ENCODE assay signal across 8 cellular contexts in genomic region chr19:17605761-17606745, GRCh38. TPM values are rescaled to one million over a fixed set of nuclear protein-coding genes. Genes with fewer than 3 reads are reported as not detected.
DNase-seq lines count a peak whose midpoint lies in the region; ATAC-seq and TF ChIP-seq lines count a peak whose summit lies in the region.

No MANE protein-coding gene starts in this region.

- peaks cover 8% of the 10 kb centered on the region; the same call in 1 of the 2 replicates for H3K36me3 ChIP-seq in BE2C
- H3K36me3 ChIP-seq in gastroesophageal sphincter: no peaks in the 10 kb centered on the region
- H3K36me3 ChIP-seq in suprapubic skin: no peaks in the 10 kb centered on the region

- DNase-seq in BE2C (peak; percentile 83), GM19240 (ENCODE audit: insufficient read length, low spot score) (peak; percentile 80), RKO (ENCODE audit: low spot score) (peak; percentile 88), occipital lobe (lab: John Stamatoyannopoulos, UW) (peak; percentile 39), suprapubic skin (ENCODE audit: low spot score in 2 of 2) (peak; percentile 81 to 84)
- DNase-seq in activated effector memory CD4-positive, alpha-beta T cell treated with Interleukin-2 at 50 U/mL for 16 hours: peak; percentile 63

- 1 to 4% methylated on average over 10 to 14 of the region's 94 CpGs for WGBS in gastroesophageal sphincter (ENCODE audit: low coverage in 1 of 2), 2 donors
- WGBS in suprapubic skin: 7% methylated on average over 34 of the region's 94 CpGs

- H3K27ac ChIP-seq in gastroesophageal sphincter (peak overlapping the region in 3 of 4 donors; percentile 7 to 41 (median 35)), suprapubic skin (peak overlapping the region; percentile 23)

- peak in 1 of 2 donors; percentile 8 for TF ChIP-seq POLR2A in gastroesophageal sphincter (IDR thresholded peaks at IDR 0.05)
- no peak for TF ChIP-seq POLR2A in suprapubic skin (IDR thresholded peaks at IDR 0.05)

- H3K27me3 ChIP-seq in BE2C (peaks cover 9% of the 10 kb centered on the region), gastroesophageal sphincter (peaks cover 77% of the 10 kb centered on the region), suprapubic skin (peaks cover 27% of the 10 kb centered on the region)

- TF ChIP-seq EP300 in gastroesophageal sphincter (IDR thresholded peaks at IDR 0.05) (no peak), suprapubic skin (IDR thresholded peaks at IDR 0.05) (no peak)

- no peak overlapping the region for H3K4me3 ChIP-seq in BE2C (ENCODE audit: low read depth, low read length)
- H3K4me3 ChIP-seq in gastroesophageal sphincter: peak overlapping the region in 1 of 2 donors; percentile 45
- H3K4me3 ChIP-seq in suprapubic skin: peak overlapping the region; percentile 43

- H3K4me1 ChIP-seq in BE2C (no peaks in the 10 kb centered on the region), gastroesophageal sphincter (peaks cover 0 to 15% (median 9%) of the 10 kb centered on the region in 3 donors), suprapubic skin (peaks cover 14% of the 10 kb centered on the region)

- ATAC-seq in HG03571 (IDR thresholded peaks at IDR 0.05; ENCODE audit: unreplicated experiment): peak; percentile 58
- peak; percentile 67 for ATAC-seq in gastroesophageal sphincter

- peak; percentile 54 for TF ChIP-seq CTCF in BE2C (IDR thresholded peaks at IDR 0.05; ENCODE audit: low read depth, low read length)
- TF ChIP-seq CTCF in gastroesophageal sphincter (IDR thresholded peaks at IDR 0.05): peak in 3 of 4 experiments; percentile 50 to 70 (median 60)
- TF ChIP-seq CTCF in suprapubic skin (IDR thresholded peaks at IDR 0.05): peak in 1 of 2 donors; percentile 73

- H3K9me3 ChIP-seq in BE2C: no peaks in the 10 kb centered on the region
- no peaks in the 10 kb centered on the region for H3K9me3 ChIP-seq in gastroesophageal sphincter
- H3K9me3 ChIP-seq in suprapubic skin: no peaks in the 10 kb centered on the region

RNA-seq across cellular contexts. Expression of gene COLGALT1, which starts 50.6 kb away (rescaled TPM):
- polyA plus RNA-seq in BE2C (2012; ENCODE audit: insufficient read depth, insufficient read length, low read depth): 86.8 TPM
- 10 to 100 TPM; 54.7 to 78.9 (median 61.2) TPM for total RNA-seq in gastroesophageal sphincter
- total RNA-seq in occipital lobe: 20.7 TPM
- total RNA-seq in suprapubic skin: 10 to 100 TPM; 52.4 to 83.8 (median 60.7) TPM
